In genomic region chr5:99032234-99033013, GRCh38 we compare ENCODE assay signal across 8 cellular contexts.
DNase-seq lines count a peak whose midpoint lies in the region; ATAC-seq, FAIRE-seq and TF ChIP-seq lines count a peak whose summit lies in the region.

No MANE protein-coding gene starts in this region.

- no peaks in the 10 kb centered on the region for H3K36me3 Mint-ChIP-seq in activated naive CD8-positive, alpha-beta T cell treated with anti-CD3 and anti-CD28 coated beads, Interleukin-2, amount 50 U/mL, for 24 hours (ENCODE audit: low read depth)

- H3K9me3 Mint-ChIP-seq in activated naive CD8-positive, alpha-beta T cell treated with anti-CD3 and anti-CD28 coated beads, Interleukin-2, amount 50 U/mL, for 24 hours, result no peaks in the 10 kb centered on the region

- peak in 3 of 4 donors; percentile 45 to 56 (median 56) for TF ChIP-seq CTCF in pancreas (IDR thresholded peaks at IDR 0.05)

- peak; percentile 82 for FAIRE-seq in pancreas (lab: Jason Lieb, UNC)

- H3K4me3 ChIP-seq in pancreas, result peak overlapping the region in 1 of 4 donors; percentile 30

- H3K4me1 Mint-ChIP-seq in activated naive CD8-positive, alpha-beta T cell treated with anti-CD3 and anti-CD28 coated beads, Interleukin-2, amount 50 U/mL, for 24 hours, result peaks cover 68% of the 10 kb centered on the region

- intact Hi-C loops in Right ventricle myocardium superior (cut with DNase I), result loop anchor here (2.0 kb wide), 1 partner anchor 124 kb away; no protein-coding TSS in a partner anchor
- intact Hi-C loops in pancreas (cut with DNase I), result loop anchor here in 2 of 3 donors (5.0 kb wide), 1 partner anchor 125 kb away; no protein-coding TSS in a partner anchor

- no peaks in the 10 kb centered on the region for H3K9me3 ChIP-seq in pancreas

- H3K27ac Mint-ChIP-seq in activated naive CD8-positive, alpha-beta T cell treated with anti-CD3 and anti-CD28 coated beads, Interleukin-2, amount 50 U/mL, for 24 hours, result peak overlapping the region; percentile 91

- ATAC-seq in GM18868 (IDR thresholded peaks at IDR 0.05; ENCODE audit: unreplicated experiment) (peak; percentile 33), HG03139 (IDR thresholded peaks at IDR 0.05; ENCODE audit: unreplicated experiment) (peak; percentile 32), Right ventricle myocardium superior (ENCODE audit: poor library complexity) (peak; percentile 83), pancreas (peak; percentile 85 to 95 (median 94))
- ATAC-seq in activated naive CD8-positive, alpha-beta T cell treated with anti-CD3 and anti-CD28 coated beads, Interleukin-2, amount 50 U/mL, for 24 hours, result peak; percentile 30

- DNase-seq in CD1c-positive myeloid dendritic cell (ENCODE audit: extremely low spot score), result peak; percentile 63
- DNase-seq in NCI-H748 treated with DMSO at 0.1 percent for 48 hours (lab: John Stamatoyannopoulos, UW), result peak; percentile 60
- DNase-seq in activated naive CD8-positive, alpha-beta T cell treated with anti-CD3 and anti-CD28 coated beads, Interleukin-2, amount 50 U/mL, for 24 hours, result peak; percentile 49
- DNase-seq in Right ventricle myocardium superior, result peak; percentile 47
- peak in 3 of 6 donors; percentile 54 to 72 (median 61) for DNase-seq in pancreas
- DNase-seq in central memory CD4-positive, alpha-beta T cell, result no peak

- WGBS in pancreas, 2 donors, result 32 to 37% methylated on average over 7 of the region's 7 CpGs

- peak overlapping the region; percentile 85 for H3K4me3 Mint-ChIP-seq in activated naive CD8-positive, alpha-beta T cell treated with anti-CD3 and anti-CD28 coated beads, Interleukin-2, amount 50 U/mL, for 24 hours

- H3K27me3 Mint-ChIP-seq in activated naive CD8-positive, alpha-beta T cell treated with anti-CD3 and anti-CD28 coated beads, Interleukin-2, amount 50 U/mL, for 24 hours, result no peaks in the 10 kb centered on the region

- H3K27ac ChIP-seq in pancreas, result peak overlapping the region in 2 of 4 donors; percentile 34 to 51

- no peaks in the 10 kb centered on the region for H3K36me3 ChIP-seq in pancreas

- no peaks in the 10 kb centered on the region for H3K27me3 ChIP-seq in pancreas

- peaks cover 0 to 13% (median 8%) of the 10 kb centered on the region in 3 donors for H3K4me1 ChIP-seq in pancreas

Comparison
In these comparisons a context has a peak if more than half of its experiments do, and no peak if none do; other contexts are left out.
1. ATAC-seq: peak in every context shown above with its lines; median percentile 94 in pancreas; 83 in Right ventricle myocardium superior; 33 in GM18868; 32 in HG03139; 30 in activated naive CD8-positive, alpha-beta T cell treated with anti-CD3 and anti-CD28 coated beads, Interleukin-2, amount 50 U/mL, for 24 hours.